19 cellular contexts compared by ENCODE assay signal in genomic region chr2:20663196-20664070, GRCh38.
"Had no signal": no experiment of that assay in that cellular context is flagged by ENCODE, and none has a peak within 500 bp of the region (broad histone marks: within the 10 kb centered on the region; RNA-seq: fewer than 3 reads in every experiment).

No MANE protein-coding gene starts in this region.

- H3K36me3 Mint-ChIP-seq: natural killer cell treated with Interleukin-12 subunit alpha and Interleukin-12 subunit beta and Interleukin-15 and Interleukin-18, amount 100 ng/mL, for 72 hours had no signal

- H3K4me3 ChIP-seq: colonic mucosa, gastrocnemius medialis, psoas muscle, testis, uterus had no signal

- H3K9me3 ChIP-seq: colonic mucosa, gastrocnemius medialis, psoas muscle, testis, uterus had no signal

- H3K9me3 Mint-ChIP-seq: natural killer cell treated with Interleukin-12 subunit alpha and Interleukin-12 subunit beta and Interleukin-15 and Interleukin-18, amount 100 ng/mL, for 72 hours; stimulated activated naive CD8-positive, alpha-beta T cell treated with anti-CD3 and anti-CD28 coated beads, Interleukin-15, amount 100 ng/mL, for 72 hours had no signal

- H3K4me3 Mint-ChIP-seq: activated CD8-positive, alpha-beta T cell treated with anti-CD3 and anti-CD28 coated beads, Interleukin-2, amount 10 ng/mL, durations not matched to agents 7 days and 5 days; stimulated activated naive CD8-positive, alpha-beta T cell treated with anti-CD3 and anti-CD28 coated beads, Interleukin-15, amount 100 ng/mL, for 72 hours had no signal

- DNase-seq: activated CD4-positive, alpha-beta T cell treated with anti-CD3 and anti-CD28 coated beads for 4 hours; activated CD8-positive, alpha-beta memory T cell treated with anti-CD3 and anti-CD28 coated beads, Interleukin-2, amount 50 U/mL, for 48 hours; activated CD8-positive, alpha-beta T cell treated with anti-CD3 and anti-CD28 coated beads, Interleukin-2, amount 10 ng/mL, durations not matched to agents 7 days and 5 days; activated naive CD4-positive, alpha-beta T cell treated with Interleukin-2 at 50 U/mL for 16 hours; caudate nucleus; colonic mucosa; effector CD8-positive, alpha-beta T cell; gastrocnemius medialis; left colon; occipital lobe; psoas muscle; stimulated activated CD4-positive, alpha-beta T cell treated with anti-CD3 and anti-CD28 coated beads, Interleukin-4, amount 100 ng/mL, for 1 hour; stimulated activated CD8-positive, alpha-beta memory T cell treated with anti-CD3 and anti-CD28 coated beads, Interleukin-4, amount 100 ng/mL, for 48 hours; stimulated activated naive CD8-positive, alpha-beta T cell treated with anti-CD3 and anti-CD28 coated beads, Interleukin-15, amount 100 ng/mL, for 72 hours; T1000; testis had no signal

- H3K27ac ChIP-seq: colonic mucosa, epithelial cell of prostate, gastrocnemius medialis, psoas muscle, testis, uterus had no signal

- H3K36me3 ChIP-seq: colonic mucosa, gastrocnemius medialis, uterus had no signal

- H3K27me3 ChIP-seq: testis had no signal

- H3K27ac Mint-ChIP-seq: activated CD8-positive, alpha-beta T cell treated with anti-CD3 and anti-CD28 coated beads, Interleukin-2, amount 10 ng/mL, durations not matched to agents 7 days and 5 days; natural killer cell treated with Interleukin-12 subunit alpha and Interleukin-12 subunit beta and Interleukin-15 and Interleukin-18, amount 100 ng/mL, for 72 hours; stimulated activated naive CD8-positive, alpha-beta T cell treated with anti-CD3 and anti-CD28 coated beads, Interleukin-15, amount 100 ng/mL, for 72 hours had no signal

- ATAC-seq: activated CD8-positive, alpha-beta T cell treated with anti-CD3 and anti-CD28 coated beads, Interleukin-2, amount 10 ng/mL, durations not matched to agents 7 days and 5 days; gastrocnemius medialis; left colon; natural killer cell treated with Interleukin-12 subunit alpha and Interleukin-12 subunit beta and Interleukin-15 and Interleukin-18, amount 100 ng/mL, for 72 hours; psoas muscle; stimulated activated naive CD8-positive, alpha-beta T cell treated with anti-CD3 and anti-CD28 coated beads, Interleukin-15, amount 100 ng/mL, for 72 hours had no signal
